Comparison of ENCODE assay signal across 9 cellular contexts in genomic region chr12:93502802-93503623, GRCh38. TPM values are rescaled to one million over a fixed set of nuclear protein-coding genes. Genes with fewer than 3 reads are reported as not detected.
DNase-seq lines count a peak whose midpoint lies in the region; ATAC-seq and TF ChIP-seq lines count a peak whose summit lies in the region.
"Had no signal": no experiment of that assay in that cellular context is flagged by ENCODE, and none has a peak within 500 bp of the region (broad histone marks: within the 10 kb centered on the region; RNA-seq: fewer than 3 reads in every experiment).

No MANE protein-coding gene starts in this region.

- CTCF ChIA-PET in activated B cell treated with CpG ODN at 0.5 μM for 24 hours (lab: Charles Lee) = interaction anchor here (0.6 to 6.2 kb wide), 40 partner anchors 9 to 1051 kb away, joined by 3 to 329 read pairs (median 4); no protein-coding TSS in a partner anchor

- H3K36me3 ChIP-seq in mucosa of descending colon (ENCODE audit: low read depth) = no peaks in the 10 kb centered on the region
- peaks cover 2% of the 10 kb centered on the region for H3K36me3 ChIP-seq in H7 (replicated peaks; ENCODE audit: control insufficient read depth, insufficient read depth, low read length)

- no peaks in the 10 kb centered on the region for H3K9me3 Mint-ChIP-seq in activated B cell treated with CpG ODN at 0.5 μM for 24 hours

- POLR2A ChIA-PET in activated B cell treated with CpG ODN at 0.5 μM for 24 hours (lab: Charles Lee) = interaction anchor here (0.7 to 2.1 kb wide), 2 partner anchors 36 to 599 kb away, joined by 3 to 19 read pairs; partner anchors contain the start of gene MRPL42

- H3K27ac Mint-ChIP-seq in activated B cell treated with CpG ODN at 0.5 μM for 24 hours = no peak overlapping the region

- peak; percentile 78 for TF ChIP-seq CTCF in activated B cell treated with CpG ODN at 0.5 μM for 24 hours (IDR thresholded peaks at IDR 0.05)
- TF ChIP-seq CTCF in choroid plexus epithelial cell (conservative IDR thresholded peaks at IDR 0.05; ENCODE audit: low read depth, low read length) = peak; percentile 84
- peak; percentile 54 for TF ChIP-seq CTCF in mucosa of descending colon (IDR thresholded peaks at IDR 0.05)

- no peak overlapping the region for H3K4me3 ChIP-seq in choroid plexus epithelial cell (ENCODE audit: low read depth, low read length)
- H3K4me3 ChIP-seq in mucosa of descending colon = no peak overlapping the region
- H3K4me3 ChIP-seq in H7 (ENCODE audit: insufficient read depth, low read depth, low read length) = no peak overlapping the region
- H3K4me3 ChIP-seq: BLaER1 had no signal

- H3K4me1 ChIP-seq in mucosa of descending colon (ENCODE audit: low read depth) = no peaks in the 10 kb centered on the region
- H3K4me1 ChIP-seq: BLaER1 had no signal

- peak; percentile 27 for DNase-seq in DMS153 treated with DMSO at 0.1 percent for 48 hours (lab: John Stamatoyannopoulos, UW; ENCODE audit: unreplicated experiment)
- no peak for DNase-seq in DMS153 (lab: John Stamatoyannopoulos, UW)
- peak; percentile 17 for DNase-seq in NCI-H146 (lab: John Stamatoyannopoulos, UW)
- no peak for DNase-seq in activated B cell treated with CpG ODN at 0.5 μM for 24 hours
- peak; percentile 66 for DNase-seq in choroid plexus epithelial cell (ENCODE audit: low read depth)
- DNase-seq in mucosa of descending colon = peak in 1 of 3 donors; percentile 73
- DNase-seq in stimulated activated naive CD8-positive, alpha-beta T cell treated with anti-CD3 and anti-CD28 coated beads, Interleukin-15, Interleukin-2, amounts not matched to agents 100 U/mL and 50 U/mL, for 24 hours = peak; percentile 61
- no peak for DNase-seq in H7

- H3K4me1 Mint-ChIP-seq in activated B cell treated with CpG ODN at 0.5 μM for 24 hours = no peaks in the 10 kb centered on the region

- peaks cover 30% of the 10 kb centered on the region for H3K36me3 Mint-ChIP-seq in activated B cell treated with CpG ODN at 0.5 μM for 24 hours (ENCODE audit: low read depth)

- no peaks in the 10 kb centered on the region for H3K9me3 ChIP-seq in mucosa of descending colon
- H3K9me3 ChIP-seq: BLaER1 had no signal

- H3K27me3 Mint-ChIP-seq in activated B cell treated with CpG ODN at 0.5 μM for 24 hours = no peaks in the 10 kb centered on the region

- ATAC-seq in activated B cell treated with CpG ODN at 0.5 μM for 24 hours (ENCODE audit: low read depth) (no peak), mucosa of descending colon (no peak)
- ATAC-seq in stimulated activated naive CD8-positive, alpha-beta T cell treated with anti-CD3 and anti-CD28 coated beads, Interleukin-15, Interleukin-2, amounts not matched to agents 100 U/mL and 50 U/mL, for 24 hours = no peak

- no peak overlapping the region for H3K4me3 Mint-ChIP-seq in activated B cell treated with CpG ODN at 0.5 μM for 24 hours

- intact Hi-C loops in activated B cell treated with CpG ODN at 0.5 μM for 24 hours (cut with micrococcal nuclease) = loop anchor here (1.0 to 5.0 kb wide), 6 partner anchors 66 to 1030 kb away; no protein-coding TSS in a partner anchor
- intact Hi-C loops in mucosa of descending colon (cut with DNase I, micrococcal nuclease) = loop anchor here in 1 of 2 donors (5.0 kb wide), 1 partner anchor 599 kb away; no protein-coding TSS in a partner anchor

- no peaks in the 10 kb centered on the region for H3K27me3 ChIP-seq in H7 (ENCODE audit: control insufficient read depth, insufficient read depth, low read length)
- H3K27me3 ChIP-seq: BLaER1 had no signal

RNA-seq across cellular contexts. Expression of gene MRPL42, which starts 35.7 kb away (rescaled TPM):
- total RNA-seq in activated B cell treated with CpG ODN at 0.5 μM for 24 hours (40.9 and 44.6 TPM in 2 replicates), mucosa of descending colon (10 to 100 TPM; 51.3 to 62.4 (median 61.5) TPM)
- 117 and 154 TPM in 2 replicates for total RNA-seq in H7 (2014; rRNA removed; shearing (Covaris generic))

Comparison
In these comparisons a context has a peak if more than half of its experiments do, and no peak if none do; other contexts are left out.
1. DNase-seq: peak in DMS153 treated with DMSO at 0.1 percent for 48 hours (single experiment), NCI-H146 (single experiment), choroid plexus epithelial cell (single experiment) and stimulated activated naive CD8-positive, alpha-beta T cell treated with anti-CD3 and anti-CD28 coated beads, Interleukin-15, Interleukin-2, amounts not matched to agents 100 U/mL and 50 U/mL, for 24 hours (single experiment); none in DMS153 (single experiment), activated B cell treated with CpG ODN at 0.5 μM for 24 hours (single experiment) and H7 (single experiment).
2. Peak in every context shown above with its lines, with median percentiles within 50 percentile points of each other: CTCF ChIP-seq.